8 cellular contexts compared by ENCODE assay signal in genomic region chr19:50357178-50358100, GRCh38. TPM values are rescaled to one million over a fixed set of nuclear protein-coding genes. Genes with fewer than 3 reads are reported as not detected.
DNase-seq lines count a peak whose midpoint lies in the region; ATAC-seq and TF ChIP-seq lines count a peak whose summit lies in the region.

No MANE protein-coding gene starts in this region.

- H3K4me3 Mint-ChIP-seq in mesothelial cell of epicardium: no peak overlapping the region

- DNase-seq in GM04503 (ENCODE audit: low read depth) (peak; percentile 10), NCI-H446 (lab: John Stamatoyannopoulos, UW) (peak; percentile 69 to 83), dermis blood vessel endothelial cell (peak; percentile 78), mesothelial cell of epicardium (ENCODE audit: low spot score in 2 of 2, unreplicated experiment in 2 of 2) (peak in 1 of 2 experiments; percentile 67)
- DNase-seq in activated CD4-positive, alpha-beta T cell treated with anti-CD3 and anti-CD28 coated beads, Interleukin-2, amount 50 U/mL, for 4 hours: peak; percentile 84 to 86
- DNase-seq in stimulated activated CD8-positive, alpha-beta memory T cell treated with anti-CD3 and anti-CD28 coated beads, Interleukin-15, amount 100 ng/mL, for 24 hours (ENCODE audit: low read depth): peak; percentile 70

- peaks cover 24% of the 10 kb centered on the region for H3K36me3 Mint-ChIP-seq in mesothelial cell of epicardium

- no peaks in the 10 kb centered on the region for H3K4me1 Mint-ChIP-seq in mesothelial cell of epicardium

- H3K27ac Mint-ChIP-seq in mesothelial cell of epicardium: no peak overlapping the region

- no peaks in the 10 kb centered on the region for H3K9me3 Mint-ChIP-seq in mesothelial cell of epicardium

- H3K27me3 Mint-ChIP-seq in mesothelial cell of epicardium (ENCODE audit: low read depth): no peaks in the 10 kb centered on the region

- peak; percentile 78 for TF ChIP-seq CTCF in mesothelial cell of epicardium (IDR thresholded peaks at IDR 0.05; ENCODE audit: unreplicated experiment)

- peak; percentile 64 for ATAC-seq in HG02885 (IDR thresholded peaks at IDR 0.05; ENCODE audit: poor library complexity, unreplicated experiment)
- no peak for ATAC-seq in HG03039 (IDR thresholded peaks at IDR 0.05; ENCODE audit: unreplicated experiment)

RNA-seq across cellular contexts. Expression of gene NAPSA, which starts 8.0 kb away (rescaled TPM):
- not detected in 2 replicates for total RNA-seq in dermis blood vessel endothelial cell
- 2.4 to 3.5 TPM (median 3.2 TPM) in 3 replicates for total RNA-seq in mesothelial cell of epicardium

RNA-seq across cellular contexts. Expression of gene NR1H2, which starts 18.8 kb away (rescaled TPM):
- 83.6 and 92.5 TPM in 2 replicates for total RNA-seq in dermis blood vessel endothelial cell
- 35.4 to 39.1 TPM (median 37.3 TPM) in 3 replicates for total RNA-seq in mesothelial cell of epicardium

RNA-seq across cellular contexts. Expression of gene POLD1, which starts 26.7 kb away (rescaled TPM):
- total RNA-seq in dermis blood vessel endothelial cell: 40.8 and 77.4 TPM in 2 replicates
- total RNA-seq in mesothelial cell of epicardium: 58.4 to 60.6 TPM (median 60.3 TPM) in 3 replicates

RNA-seq across cellular contexts. Expression of gene KCNC3, which starts 28.3 kb away (rescaled TPM):
- 0.51 TPM in 2 replicates for total RNA-seq in dermis blood vessel endothelial cell
- 53.4 to 57.7 TPM (median 54.4 TPM) in 3 replicates for total RNA-seq in mesothelial cell of epicardium
